Comparison of ENCODE assay signal across 23 cellular contexts in the genomic region with DNA sequence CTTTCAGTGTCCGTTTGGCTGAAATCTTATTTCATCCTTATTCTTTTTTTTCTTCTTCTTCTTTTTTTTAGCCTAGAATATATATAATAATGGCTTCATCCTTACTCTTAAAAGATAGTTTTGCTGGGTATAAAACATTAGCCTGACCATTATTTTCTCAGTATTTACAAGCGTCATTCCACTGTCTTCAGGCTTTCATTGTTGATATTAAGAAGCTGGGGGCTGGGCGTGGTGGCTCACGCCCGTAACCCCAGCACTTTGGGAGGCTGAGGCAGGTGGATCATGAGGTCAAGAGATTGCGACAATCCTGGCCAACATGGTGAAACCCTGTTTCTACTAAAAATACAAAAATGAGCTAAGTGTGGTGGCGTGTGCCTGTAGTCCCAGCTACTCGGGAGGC.
"Had no signal": no experiment of that assay in that cellular context is flagged by ENCODE, and none has a peak within 500 bp of the region (broad histone marks: within the 10 kb centered on the region; RNA-seq: fewer than 3 reads in every experiment).

No MANE protein-coding gene starts in this region.

- H3K27me3 Mint-ChIP-seq: naive thymus-derived CD8-positive, alpha-beta T cell; stimulated activated naive CD8-positive, alpha-beta T cell treated with anti-CD3 and anti-CD28 coated beads, Interleukin-15, amount 100 ng/mL, for 72 hours had no signal

- H3K36me3 Mint-ChIP-seq: naive thymus-derived CD8-positive, alpha-beta T cell had no signal

- H3K27me3 ChIP-seq: gastrocnemius medialis, ovary, suprapubic skin, vagina had no signal

- H3K36me3 ChIP-seq: gastrocnemius medialis, lower lobe of right lung, ovary, suprapubic skin, vagina had no signal

- H3K4me3 ChIP-seq: coronary artery, gastrocnemius medialis, lower lobe of right lung, ovary, psoas muscle, skin epidermis, suprapubic skin, vagina had no signal

- H3K27ac Mint-ChIP-seq: naive thymus-derived CD8-positive, alpha-beta T cell; nephron progenitor cell; stimulated activated naive CD8-positive, alpha-beta T cell treated with anti-CD3 and anti-CD28 coated beads, Interleukin-15, amount 100 ng/mL, for 72 hours had no signal

- H3K27ac ChIP-seq: coronary artery, epithelial cell of prostate, gastrocnemius medialis, lower lobe of right lung, ovary, psoas muscle, skin epidermis, suprapubic skin, vagina had no signal

- ATAC-seq: esophagus mucosa; gastrocnemius medialis; left ventricle myocardium superior; lower lobe of right lung; naive thymus-derived CD8-positive, alpha-beta T cell; psoas muscle; right cardiac atrium; stimulated activated naive CD8-positive, alpha-beta T cell treated with anti-CD3 and anti-CD28 coated beads, Interleukin-15, amount 100 ng/mL, for 72 hours had no signal

- FAIRE-seq: keratinocyte had no signal

- DNase-seq: foreskin fibroblast; gastrocnemius medialis; left ventricle myocardium superior; lower lobe of right lung; naive thymus-derived CD8-positive, alpha-beta T cell; nephron progenitor cell; occipital lobe; ovary; psoas muscle; right cardiac atrium; stimulated activated CD4-positive, alpha-beta T cell treated with anti-CD3 and anti-CD28 coated beads, Interleukin-15, amount 100 ng/mL, for 24 hours; stimulated activated CD4-positive, alpha-beta T cell treated with anti-CD3 and anti-CD28 coated beads, Interleukin-4, amount 100 ng/mL, for 1 hour; stimulated activated CD8-positive, alpha-beta memory T cell treated with anti-CD3 and anti-CD28 coated beads, Interleukin-4, amount 100 ng/mL, for 48 hours; stimulated activated naive CD4-positive, alpha-beta T cell; stimulated activated naive CD8-positive, alpha-beta T cell treated with anti-CD3 and anti-CD28 coated beads, Interleukin-15, amount 100 ng/mL, for 72 hours; trophoblast cell had no signal

- H3K4me3 Mint-ChIP-seq: naive thymus-derived CD8-positive, alpha-beta T cell; nephron progenitor cell; stimulated activated naive CD8-positive, alpha-beta T cell treated with anti-CD3 and anti-CD28 coated beads, Interleukin-15, amount 100 ng/mL, for 72 hours had no signal

- H3K9me3 ChIP-seq: suprapubic skin had no signal
